24 cellular contexts compared by ENCODE assay signal in genomic region chr15:58298883-58299282, GRCh38.
"Had no signal": no experiment of that assay in that cellular context is flagged by ENCODE, and none has a peak within 500 bp of the region (broad histone marks: within the 10 kb centered on the region; RNA-seq: fewer than 3 reads in every experiment).

No MANE protein-coding gene starts in this region.

- DNase-seq: activated CD4-positive, alpha-beta memory T cell treated with anti-CD3 and anti-CD28 coated beads for 36 hours; activated CD4-positive, alpha-beta T cell treated with anti-CD3 and anti-CD28 coated beads for 36 hours; activated CD8-positive, alpha-beta memory T cell treated with anti-CD3 and anti-CD28 coated beads, Interleukin-2, amount 10 ng/mL, durations not matched to agents 7 days and 5 days; activated naive CD4-positive, alpha-beta T cell; activated naive CD8-positive, alpha-beta T cell treated with anti-CD3 and anti-CD28 coated beads, Interleukin-2, amount 10 ng/mL, durations not matched to agents 7 days and 5 days; activated T-cell treated with anti-CD3 and anti-CD28 coated beads, Interleukin-2, amount 50 U/mL, for 1 hour; anterior cingulate cortex; cerebellar nuclear complex; cortex of kidney; effector CD4-positive, alpha-beta T cell; immature natural killer cell; midbrain; nephron progenitor cell; nucleus accumbens; retina; stimulated activated CD4-positive, alpha-beta T cell treated with anti-CD3 and anti-CD28 coated beads, Interleukin-12 subunit alpha, Interleukin-12 subunit beta, amount 100 ng/mL, for 4 hours; stimulated activated CD4-positive, alpha-beta T cell treated with anti-CD3 and anti-CD28 coated beads, Interleukin-1b, Interleukin-23, amount 100 ng/mL, for 48 hours; stimulated activated CD8-positive, alpha-beta memory T cell treated with anti-CD3 and anti-CD28 coated beads, Interleukin-4, amount 100 ng/mL, for 48 hours; stimulated activated naive CD4-positive, alpha-beta T cell had no signal

- H3K27ac ChIP-seq: brain microvascular endothelial cell, esophagus muscularis mucosa had no signal

- H3K36me3 ChIP-seq: brain microvascular endothelial cell, esophagus muscularis mucosa had no signal

- H3K4me3 ChIP-seq: esophagus muscularis mucosa, lung had no signal

- H3K9me3 ChIP-seq: esophagus muscularis mucosa had no signal

- ATAC-seq: activated CD4-positive, alpha-beta T cell treated with anti-CD3 and anti-CD28 coated beads for 36 hours; activated CD8-positive, alpha-beta memory T cell treated with anti-CD3 and anti-CD28 coated beads, Interleukin-2, amount 10 ng/mL, durations not matched to agents 7 days and 5 days; activated T-helper 17 cell treated with anti-CD3 and anti-CD28 coated beads, Interleukin-2, amount 50 U/mL, for 72 hours; WTC11 had no signal

- H3K4me1 ChIP-seq: esophagus muscularis mucosa had no signal
